In genomic region chr19:50747141-50747540, GRCh38 we compare ENCODE assay signal across 14 cellular contexts. TPM values are rescaled to one million over a fixed set of nuclear protein-coding genes. Genes with fewer than 3 reads are reported as not detected.
"Had no signal": no experiment of that assay in that cellular context is flagged by ENCODE, and none has a peak within 500 bp of the region (broad histone marks: within the 10 kb centered on the region; RNA-seq: fewer than 3 reads in every experiment).

No MANE protein-coding gene starts in this region.

RNA-seq across cellular contexts. Expression of gene GPR32, which starts 23.1 kb away (rescaled TPM):
- total RNA-seq: activated B cell treated with CpG ODN at 0.5 μM for 24 hours; activated CD4-positive, alpha-beta memory T cell treated with anti-CD3 and anti-CD28 coated beads for 36 hours; activated CD4-positive, alpha-beta memory T cell treated with anti-CD3 and anti-CD28 coated beads, Interleukin-2, amount 10 ng/mL, durations not matched to agents 7 days and 5 days; activated CD4-positive, alpha-beta T cell treated with anti-CD3 and anti-CD28 coated beads for 36 hours; activated CD4-positive, alpha-beta T cell treated with anti-CD3 and anti-CD28 coated beads, Interleukin-2, amount 10 ng/mL, durations not matched to agents 24 days and 14 days; activated CD4-positive, alpha-beta T cell treated with anti-CD3 and anti-CD28 coated beads, Interleukin-2, amount 10 ng/mL, durations not matched to agents 7 days and 5 days; activated CD8-positive, alpha-beta memory T cell treated with anti-CD3 and anti-CD28 coated beads for 36 hours; activated CD8-positive, alpha-beta memory T cell treated with anti-CD3 and anti-CD28 coated beads, Interleukin-2, amount 10 ng/mL, durations not matched to agents 7 days and 5 days; activated CD8-positive, alpha-beta T cell treated with anti-CD3 and anti-CD28 coated beads for 36 hours; activated CD8-positive, alpha-beta T cell treated with anti-CD3 and anti-CD28 coated beads, Interleukin-2, amount 10 ng/mL, durations not matched to agents 7 days and 5 days; T-cell; T-helper 1 cell treated with Interleukin-12 subunit alpha and Interleukin-12 subunit beta and Interleukin-4 antibody, amounts not matched to agents 30 ng/mL and 1 ng/mL, for 36 hours; T-helper 17 cell; T-helper 2 cell treated with Interferon-gamma antibody and Interleukin-4, amounts not matched to agents 100 ng/mL and 5 ng/mL, for 36 hours had no signal

RNA-seq across cellular contexts. Expression of gene SHANK1, which starts 27.5 kb away (rescaled TPM):
- total RNA-seq: activated B cell treated with CpG ODN at 0.5 μM for 24 hours; activated CD4-positive, alpha-beta memory T cell treated with anti-CD3 and anti-CD28 coated beads for 36 hours; activated CD4-positive, alpha-beta memory T cell treated with anti-CD3 and anti-CD28 coated beads, Interleukin-2, amount 10 ng/mL, durations not matched to agents 7 days and 5 days; activated CD4-positive, alpha-beta T cell treated with anti-CD3 and anti-CD28 coated beads for 36 hours; activated CD4-positive, alpha-beta T cell treated with anti-CD3 and anti-CD28 coated beads, Interleukin-2, amount 10 ng/mL, durations not matched to agents 24 days and 14 days; activated CD4-positive, alpha-beta T cell treated with anti-CD3 and anti-CD28 coated beads, Interleukin-2, amount 10 ng/mL, durations not matched to agents 7 days and 5 days; activated CD8-positive, alpha-beta memory T cell treated with anti-CD3 and anti-CD28 coated beads for 36 hours; activated CD8-positive, alpha-beta memory T cell treated with anti-CD3 and anti-CD28 coated beads, Interleukin-2, amount 10 ng/mL, durations not matched to agents 7 days and 5 days; activated CD8-positive, alpha-beta T cell treated with anti-CD3 and anti-CD28 coated beads, Interleukin-2, amount 10 ng/mL, durations not matched to agents 7 days and 5 days; T-helper 1 cell treated with Interleukin-12 subunit alpha and Interleukin-12 subunit beta and Interleukin-4 antibody, amounts not matched to agents 30 ng/mL and 1 ng/mL, for 36 hours; T-helper 17 cell; T-helper 2 cell treated with Interferon-gamma antibody and Interleukin-4, amounts not matched to agents 100 ng/mL and 5 ng/mL, for 36 hours had no signal

RNA-seq across cellular contexts. Expression of gene ACP4, which starts 43.1 kb away (rescaled TPM):
- total RNA-seq: activated B cell treated with CpG ODN at 0.5 μM for 24 hours; activated CD4-positive, alpha-beta memory T cell treated with anti-CD3 and anti-CD28 coated beads for 36 hours; activated CD4-positive, alpha-beta memory T cell treated with anti-CD3 and anti-CD28 coated beads, Interleukin-2, amount 10 ng/mL, durations not matched to agents 7 days and 5 days; activated CD4-positive, alpha-beta T cell treated with anti-CD3 and anti-CD28 coated beads for 36 hours; activated CD4-positive, alpha-beta T cell treated with anti-CD3 and anti-CD28 coated beads, Interleukin-2, amount 10 ng/mL, durations not matched to agents 24 days and 14 days; activated CD4-positive, alpha-beta T cell treated with anti-CD3 and anti-CD28 coated beads, Interleukin-2, amount 10 ng/mL, durations not matched to agents 7 days and 5 days; activated CD8-positive, alpha-beta memory T cell treated with anti-CD3 and anti-CD28 coated beads for 36 hours; activated CD8-positive, alpha-beta memory T cell treated with anti-CD3 and anti-CD28 coated beads, Interleukin-2, amount 10 ng/mL, durations not matched to agents 7 days and 5 days; activated CD8-positive, alpha-beta T cell treated with anti-CD3 and anti-CD28 coated beads for 36 hours; activated CD8-positive, alpha-beta T cell treated with anti-CD3 and anti-CD28 coated beads, Interleukin-2, amount 10 ng/mL, durations not matched to agents 7 days and 5 days; T-cell; T-helper 1 cell treated with Interleukin-12 subunit alpha and Interleukin-12 subunit beta and Interleukin-4 antibody, amounts not matched to agents 30 ng/mL and 1 ng/mL, for 36 hours; T-helper 17 cell; T-helper 2 cell treated with Interferon-gamma antibody and Interleukin-4, amounts not matched to agents 100 ng/mL and 5 ng/mL, for 36 hours had no signal
